8 cellular contexts compared by ENCODE assay signal in the genomic region with DNA sequence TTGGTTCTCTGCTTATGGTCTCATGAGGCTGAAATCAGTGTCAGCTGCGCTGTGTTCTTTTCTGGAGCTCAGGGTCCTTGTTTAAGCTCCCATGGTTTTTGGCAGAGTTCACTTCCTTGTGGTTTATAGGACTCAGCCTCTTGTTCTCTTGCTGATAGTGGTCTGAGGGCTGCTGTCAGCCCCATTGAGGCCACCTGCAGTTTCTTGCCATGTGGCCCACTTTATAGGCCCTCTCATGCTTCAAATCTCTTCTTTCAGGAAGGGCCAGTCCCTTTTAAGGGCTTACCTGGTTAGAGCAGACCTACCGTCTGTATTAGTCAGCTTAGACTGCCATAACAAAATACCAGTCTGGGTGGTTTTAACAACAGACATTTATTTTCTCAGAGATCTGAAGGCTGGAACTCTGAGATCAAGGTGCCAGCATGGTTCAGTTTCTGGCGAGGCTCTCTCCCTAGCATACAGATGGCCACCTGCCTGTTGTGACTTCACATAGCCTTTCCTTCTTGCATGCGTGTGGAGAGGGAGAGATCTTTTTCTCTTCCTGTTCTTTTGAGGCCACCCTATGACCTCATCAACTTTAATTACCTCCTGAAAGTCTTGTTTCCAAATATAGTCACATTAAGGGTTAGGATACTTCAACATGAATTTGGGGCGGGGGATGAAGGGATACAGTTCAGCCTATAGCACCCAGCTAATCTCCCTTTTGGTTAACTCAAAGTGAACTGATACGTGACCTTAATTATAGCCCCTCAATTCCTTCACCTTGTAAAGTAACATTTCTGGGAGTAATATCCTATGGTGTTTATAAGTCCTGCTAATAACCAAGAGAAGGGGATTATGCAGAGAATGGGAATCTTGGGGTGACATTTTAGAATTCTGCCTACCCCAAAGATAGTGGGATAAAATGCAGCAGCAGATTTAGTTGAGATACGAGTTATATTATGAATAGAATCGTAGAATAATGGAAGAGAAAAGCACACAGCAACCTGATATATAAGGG.
A peak's percentile ranks its signal among the peaks of the same experiment; 100 is the strongest.
DNase-seq lines count a peak whose midpoint lies in the region; ATAC-seq and TF ChIP-seq lines count a peak whose summit lies in the region.

No MANE protein-coding gene starts in this region.

- DNase-seq in NCI-H748 (lab: John Stamatoyannopoulos, UW; ENCODE audit: unreplicated experiment), result peak; percentile 4
- no peak for DNase-seq in NCI-H748 treated with DMSO at 0.1 percent for 48 hours (lab: John Stamatoyannopoulos, UW)
- no peak for DNase-seq in RWPE2 (ENCODE audit: low spot score)
- DNase-seq in cardiac muscle cell (ENCODE audit: low read depth in 1 of 2, low spot score in 1 of 2), result peak in 1 of 2 donors; percentile 83
- DNase-seq in kidney glomerular epithelial cell (lab: John Stamatoyannopoulos, UW), result no peak

- H3K27me3 ChIP-seq in RWPE2 (ENCODE audit: insufficient read depth, poor library complexity, severe bottlenecking) (no peaks in the 10 kb centered on the region), cardiac muscle cell (no peaks in the 10 kb centered on the region), subcutaneous abdominal adipose tissue (ENCODE audit: control insufficient read depth in 5 of 5, insufficient read depth in 4 of 5, low read length in 5 of 5) (no peaks in the 10 kb centered on the region)

- H3K27ac ChIP-seq in RWPE2 (ENCODE audit: poor library complexity, severe bottlenecking) (no peak overlapping the region), cardiac muscle cell (peak overlapping the region; percentile 89), subcutaneous abdominal adipose tissue (ENCODE audit: low read depth, low read length) (peak overlapping the region; percentile 1)

- no peak overlapping the region for H3K4me3 ChIP-seq in RWPE2 (ENCODE audit: severe bottlenecking)
- H3K4me3 ChIP-seq in cardiac muscle cell, result no peak overlapping the region
- H3K4me3 ChIP-seq in subcutaneous abdominal adipose tissue (ENCODE audit: low read depth in 1 of 5, low read length in 5 of 5), result no peak overlapping the region

- H3K36me3 ChIP-seq in RWPE2 (ENCODE audit: low read depth) (no peaks in the 10 kb centered on the region), cardiac muscle cell (no peaks in the 10 kb centered on the region), subcutaneous abdominal adipose tissue (ENCODE audit: control insufficient read depth in 5 of 5, insufficient read depth in 5 of 5, low read length in 5 of 5) (no peaks in the 10 kb centered on the region)

- ATAC-seq in RWPE2 (ENCODE audit: low read depth), result peak; percentile 42; the same call in 1 of the 3 replicates
- ATAC-seq in GM18517 (IDR thresholded peaks at IDR 0.05; ENCODE audit: unreplicated experiment), result no peak
- ATAC-seq in HG03442 (IDR thresholded peaks at IDR 0.05; ENCODE audit: unreplicated experiment), result no peak

- TF ChIP-seq CTCF in RWPE2 (IDR thresholded peaks at IDR 0.05; ENCODE audit: poor library complexity, severe bottlenecking) (no peak), cardiac muscle cell (IDR thresholded peaks at IDR 0.05; ENCODE audit: low read depth, low read length) (no peak)

- no peaks in the 10 kb centered on the region for H3K9me3 ChIP-seq in RWPE2 (ENCODE audit: severe bottlenecking)
- no peaks in the 10 kb centered on the region for H3K9me3 ChIP-seq in cardiac muscle cell (ENCODE audit: low read depth)
- H3K9me3 ChIP-seq in subcutaneous abdominal adipose tissue (ENCODE audit: control insufficient read depth in 5 of 5, low read length in 5 of 5), result no peaks in the 10 kb centered on the region

- no peak overlapping the region for H3K9ac ChIP-seq in subcutaneous abdominal adipose tissue (ENCODE audit: low read length in 5 of 5)

- H3K4me1 ChIP-seq in RWPE2 (ENCODE audit: insufficient read depth, poor library complexity, severe bottlenecking) (no peaks in the 10 kb centered on the region), cardiac muscle cell (ENCODE audit: low read depth) (peaks cover 35% of the 10 kb centered on the region), subcutaneous abdominal adipose tissue (ENCODE audit: control insufficient read depth in 5 of 5, insufficient read depth in 5 of 5, low read length in 5 of 5) (peaks cover 4 to 35% (median 19%) of the 10 kb centered on the region in 5 donors)
